In genomic region chr3:16810593-16811367, GRCh38 we compare ENCODE assay signal across 1 cellular context.
TF ChIP-seq lines count a peak whose summit lies in the region.

No MANE protein-coding gene starts in this region.

TF ChIP-seq in WTC11, 78 proteins besides CTCF, POLR2A, EP300 and RAD21:
- TF ChIP-seq NR2C2 (CRISPR knock-in tag; IDR thresholded peaks at IDR 0.05), result no peak
- TF ChIP-seq PRDM15 (CRISPR knock-in tag; IDR thresholded peaks at IDR 0.05), result no peak
- no peak for TF ChIP-seq FOXP4 (CRISPR knock-in tag; IDR thresholded peaks at IDR 0.05)
- no peak for TF ChIP-seq ELF4 (CRISPR knock-in tag; IDR thresholded peaks at IDR 0.05; ENCODE audit: low read depth)
